8 cellular contexts compared by ENCODE assay signal in the genomic region with DNA sequence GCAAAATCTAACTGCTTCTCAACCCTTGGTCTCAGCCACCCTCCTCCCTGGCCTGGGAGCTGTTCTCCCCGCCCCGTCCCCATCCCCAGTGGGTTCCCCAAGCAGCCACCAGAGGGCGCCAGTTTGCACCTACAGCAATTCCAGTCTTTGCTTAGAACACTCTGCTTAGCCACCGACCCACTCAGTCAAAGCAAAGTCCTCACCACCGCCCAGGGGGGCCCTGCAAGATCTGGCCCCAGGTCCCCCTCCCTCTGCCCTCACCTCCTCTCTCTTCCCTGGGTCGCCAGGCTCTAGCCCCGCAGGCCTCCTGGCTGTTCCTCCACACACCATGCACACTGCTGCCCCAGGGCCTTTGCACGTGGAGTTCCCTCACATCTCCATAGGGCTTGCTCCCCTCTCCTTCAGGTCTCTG. TPM values are rescaled to one million over a fixed set of nuclear protein-coding genes. Genes with fewer than 3 reads are reported as not detected.
DNase-seq lines count a peak whose midpoint lies in the region; ATAC-seq and TF ChIP-seq lines count a peak whose summit lies in the region.

No MANE protein-coding gene starts in this region.

- H3K27ac ChIP-seq in effector memory CD4-positive, alpha-beta T cell (ENCODE audit: insufficient read depth, low read length, poor library complexity, severe bottlenecking), result no peak overlapping the region

- H3K4me1 ChIP-seq in effector memory CD4-positive, alpha-beta T cell (ENCODE audit: control insufficient read depth, insufficient read depth, low read length, poor library complexity, severe bottlenecking), result no peaks in the 10 kb centered on the region
- no peaks in the 10 kb centered on the region for H3K4me1 ChIP-seq in mucosa of descending colon (ENCODE audit: low read depth)

- no peaks in the 10 kb centered on the region for H3K27me3 ChIP-seq in effector memory CD4-positive, alpha-beta T cell (replicated peaks; ENCODE audit: control insufficient read depth, insufficient read depth, low read length, poor library complexity, severe bottlenecking)

- peak overlapping the region; percentile 26 for H3K27ac Mint-ChIP-seq in stimulated activated effector memory CD8-positive, alpha-beta T cell treated with anti-CD3 and anti-CD28 coated beads, Interleukin-12 subunit alpha, Interleukin-12 subunit beta, amount 100 ng/mL, for 72 hours

- H3K4me3 Mint-ChIP-seq in stimulated activated effector memory CD8-positive, alpha-beta T cell treated with anti-CD3 and anti-CD28 coated beads, Interleukin-12 subunit alpha, Interleukin-12 subunit beta, amount 100 ng/mL, for 72 hours, result no peak overlapping the region

- H3K9me3 Mint-ChIP-seq in stimulated activated effector memory CD8-positive, alpha-beta T cell treated with anti-CD3 and anti-CD28 coated beads, Interleukin-12 subunit alpha, Interleukin-12 subunit beta, amount 100 ng/mL, for 72 hours, result no peaks in the 10 kb centered on the region

- intact Hi-C loops in mucosa of descending colon (cut with DNase I, micrococcal nuclease), result no loop called here

- peak; percentile 84 for TF ChIP-seq CTCF in mucosa of descending colon (IDR thresholded peaks at IDR 0.05)

- H3K4me3 ChIP-seq in effector memory CD4-positive, alpha-beta T cell (ENCODE audit: insufficient read depth, low read depth, low read length, poor library complexity, severe bottlenecking), result no peak overlapping the region
- H3K4me3 ChIP-seq in mucosa of descending colon, result no peak overlapping the region

- ATAC-seq in mucosa of descending colon (peak; percentile 97), GM19397 (IDR thresholded peaks at IDR 0.05; ENCODE audit: unreplicated experiment) (no peak)
- peak; percentile 91 for ATAC-seq in stimulated activated effector memory CD8-positive, alpha-beta T cell treated with anti-CD3 and anti-CD28 coated beads, Interleukin-12 subunit alpha, Interleukin-12 subunit beta, amount 100 ng/mL, for 72 hours

- H3K9me3 ChIP-seq in effector memory CD4-positive, alpha-beta T cell (ENCODE audit: control insufficient read depth, low read length), result no peaks in the 10 kb centered on the region
- H3K9me3 ChIP-seq in mucosa of descending colon, result no peaks in the 10 kb centered on the region

- H3K36me3 ChIP-seq in effector memory CD4-positive, alpha-beta T cell (ENCODE audit: control insufficient read depth, insufficient read depth, low read length), result no peaks in the 10 kb centered on the region
- no peaks in the 10 kb centered on the region for H3K36me3 ChIP-seq in mucosa of descending colon (ENCODE audit: low read depth)

- DNase-seq in activated gamma-delta T cell treated with Interleukin-2 at 50 U/mL for 16 hours (peak; percentile 79), activated gamma-delta T cell (lab: John Stamatoyannopoulos, UW) (no peak), NCI-H446 (lab: John Stamatoyannopoulos, UW) (peak; percentile 33 to 78), mucosa of descending colon (peak; percentile 79 to 90 (median 90))
- DNase-seq in activated CD4-positive, alpha-beta T cell treated with anti-CD3 and anti-CD28 coated beads, Interleukin-2, amount 50 U/mL, for 48 hours, result peak; percentile 91 to 92
- DNase-seq in effector memory CD4-positive, alpha-beta T cell, result peak; percentile 53 to 66 (median 53)
- DNase-seq in stimulated activated effector memory CD8-positive, alpha-beta T cell treated with anti-CD3 and anti-CD28 coated beads, Interleukin-12 subunit alpha, Interleukin-12 subunit beta, amount 100 ng/mL, for 72 hours (ENCODE audit: low spot score in 2 of 2), result peak; percentile 74 to 92

- no peaks in the 10 kb centered on the region for H3K36me3 Mint-ChIP-seq in stimulated activated effector memory CD8-positive, alpha-beta T cell treated with anti-CD3 and anti-CD28 coated beads, Interleukin-12 subunit alpha, Interleukin-12 subunit beta, amount 100 ng/mL, for 72 hours

- peaks cover 10% of the 10 kb centered on the region for H3K4me1 Mint-ChIP-seq in stimulated activated effector memory CD8-positive, alpha-beta T cell treated with anti-CD3 and anti-CD28 coated beads, Interleukin-12 subunit alpha, Interleukin-12 subunit beta, amount 100 ng/mL, for 72 hours

RNA-seq across cellular contexts. Expression of gene TMEM143, which starts 12.4 kb away (rescaled TPM):
- total RNA-seq in mucosa of descending colon, result 10 to 100 TPM; 13.2 to 14.5 (median 13.6) TPM

RNA-seq across cellular contexts. Expression of gene SYNGR4, which starts 12.8 kb away (rescaled TPM):
- under 1 TPM in 1 of 3 donors, not detected in 2; 0.41 TPM for total RNA-seq in mucosa of descending colon

RNA-seq across cellular contexts. Expression of gene EMP3, which starts 26.0 kb away (rescaled TPM):
- 100 to 1,000 TPM in 1 of 3 donors, 10 to 100 TPM in 2; 10.3 to 109 (median 36.2) TPM for total RNA-seq in mucosa of descending colon

RNA-seq across cellular contexts. Expression of gene KDELR1, which starts 40.0 kb away (rescaled TPM):
- total RNA-seq in mucosa of descending colon, result 100 to 1,000 TPM; 144 to 214 (median 200) TPM

RNA-seq across cellular contexts. Expression of gene GRIN2D, which starts 42.1 kb away (rescaled TPM):
- under 1 TPM; 0.26 to 0.46 (median 0.35) TPM for total RNA-seq in mucosa of descending colon
